ENCODE assay signal across 16 cellular contexts in the genomic region with DNA sequence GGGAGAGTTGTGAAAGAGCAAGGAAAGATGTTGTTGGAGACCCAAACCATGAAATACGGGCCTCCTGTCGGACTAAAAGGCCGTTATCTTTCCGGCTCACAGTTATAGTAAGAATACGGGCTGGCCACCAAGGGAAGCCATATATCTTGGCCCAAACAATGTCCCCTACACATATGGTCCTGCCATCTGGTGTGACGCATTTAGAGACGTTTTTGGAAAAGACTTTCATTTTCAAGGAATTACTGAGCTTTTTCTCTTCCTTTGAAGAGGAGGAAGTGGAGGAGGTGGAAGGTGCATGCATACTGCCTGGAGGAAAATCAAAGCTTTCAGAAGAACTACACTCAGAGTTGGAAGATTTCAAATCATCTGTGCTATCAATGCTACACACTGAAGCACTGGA. TPM values are rescaled to one million over a fixed set of nuclear protein-coding genes. Genes with fewer than 3 reads are reported as not detected.
A peak's percentile ranks its signal among the peaks of the same experiment; 100 is the strongest.
DNase-seq lines count a peak whose midpoint lies in the region; ATAC-seq, FAIRE-seq and TF ChIP-seq lines count a peak whose summit lies in the region.
"Had no signal": no experiment of that assay in that cellular context is flagged by ENCODE, and none has a peak within 500 bp of the region (broad histone marks: within the 10 kb centered on the region; RNA-seq: fewer than 3 reads in every experiment).

No MANE protein-coding gene starts in this region.

- H3K4me1 Mint-ChIP-seq in progenitor cell of endocrine pancreas (ENCODE audit: low read depth) = peaks cover 8% of the 10 kb centered on the region

- no peaks in the 10 kb centered on the region for H3K9me3 Mint-ChIP-seq in progenitor cell of endocrine pancreas (ENCODE audit: low read depth)

- peak; percentile 49 for FAIRE-seq in GM18507 (lab: Jason Lieb, UNC)
- FAIRE-seq in H54 (lab: Jason Lieb, UNC) = peak; percentile 45

- no peaks in the 10 kb centered on the region for H3K27me3 Mint-ChIP-seq in progenitor cell of endocrine pancreas

- intact Hi-C loops in breast epithelium (cut with DNase I; ENCODE audit: low total_unique reads) = no loop called here

- no peaks in the 10 kb centered on the region for H3K27me3 ChIP-seq in breast epithelium
- H3K27me3 ChIP-seq: BLaER1 had no signal

- peaks cover 18% of the 10 kb centered on the region for H3K36me3 Mint-ChIP-seq in progenitor cell of endocrine pancreas (ENCODE audit: insufficient read depth)

- no peak for TF ChIP-seq POLR2A in H54 (IDR thresholded peaks at IDR 0.05; ENCODE audit: low read depth, low read length)
- TF ChIP-seq POLR2A in breast epithelium (IDR thresholded peaks at IDR 0.05) = no peak

- no peak overlapping the region for H3K4me3 Mint-ChIP-seq in progenitor cell of endocrine pancreas (ENCODE audit: low read depth)

- H3K4me1 ChIP-seq in breast epithelium = no peaks in the 10 kb centered on the region

- H3K36me3 ChIP-seq in breast epithelium = no peaks in the 10 kb centered on the region

- DNase-seq in GM18507 (ENCODE audit: extremely low spot score, insufficient read length, low read depth) (no peak), H54 (ENCODE audit: insufficient read length, low spot score) (no peak), cerebellar cortex (ENCODE audit: low spot score) (peak; percentile 71), progenitor cell of endocrine pancreas (ENCODE audit: low spot score, unreplicated experiment) (no peak), breast epithelium (ENCODE audit: low spot score in 2 of 2) (no peak)
- DNase-seq: DMS153, EL, KG1, NCI-H1092 treated with DMSO at 0.1 percent for 48 hours, NCI-H187, NCI-H69, PC-3 had no signal

- no peaks in the 10 kb centered on the region for H3K9me3 ChIP-seq in breast epithelium
- H3K9me3 ChIP-seq: BLaER1 had no signal

- no peak for ATAC-seq in GM21528 (IDR thresholded peaks at IDR 0.05; ENCODE audit: low FRiP score, unreplicated experiment)
- no peak for ATAC-seq in HG02970 (IDR thresholded peaks at IDR 0.05; ENCODE audit: low FRiP score, unreplicated experiment)
- ATAC-seq: PC-3 had no signal

- H3K27ac ChIP-seq in breast epithelium = no peak overlapping the region
- H3K27ac ChIP-seq: BLaER1, HL-60 had no signal

- H3K4me3 ChIP-seq in breast epithelium = no peak overlapping the region
- H3K4me3 ChIP-seq: BLaER1 had no signal

- TF ChIP-seq CTCF in progenitor cell of endocrine pancreas (IDR thresholded peaks at IDR 0.05; ENCODE audit: unreplicated experiment) (no peak), breast epithelium (IDR thresholded peaks at IDR 0.05) (no peak)

- H3K27ac Mint-ChIP-seq in progenitor cell of endocrine pancreas = peak overlapping the region; percentile 57

RNA-seq across cellular contexts. Expression of gene PWWP2A, which starts 26.7 kb away (rescaled TPM):
- total RNA-seq in progenitor cell of endocrine pancreas (33.3 and 42.7 TPM in 2 replicates), breast epithelium (10 to 100 TPM; 29.8 to 45.8 (median 39.3) TPM)
